ENCODE assay signal across 16 cellular contexts in the genomic region with DNA sequence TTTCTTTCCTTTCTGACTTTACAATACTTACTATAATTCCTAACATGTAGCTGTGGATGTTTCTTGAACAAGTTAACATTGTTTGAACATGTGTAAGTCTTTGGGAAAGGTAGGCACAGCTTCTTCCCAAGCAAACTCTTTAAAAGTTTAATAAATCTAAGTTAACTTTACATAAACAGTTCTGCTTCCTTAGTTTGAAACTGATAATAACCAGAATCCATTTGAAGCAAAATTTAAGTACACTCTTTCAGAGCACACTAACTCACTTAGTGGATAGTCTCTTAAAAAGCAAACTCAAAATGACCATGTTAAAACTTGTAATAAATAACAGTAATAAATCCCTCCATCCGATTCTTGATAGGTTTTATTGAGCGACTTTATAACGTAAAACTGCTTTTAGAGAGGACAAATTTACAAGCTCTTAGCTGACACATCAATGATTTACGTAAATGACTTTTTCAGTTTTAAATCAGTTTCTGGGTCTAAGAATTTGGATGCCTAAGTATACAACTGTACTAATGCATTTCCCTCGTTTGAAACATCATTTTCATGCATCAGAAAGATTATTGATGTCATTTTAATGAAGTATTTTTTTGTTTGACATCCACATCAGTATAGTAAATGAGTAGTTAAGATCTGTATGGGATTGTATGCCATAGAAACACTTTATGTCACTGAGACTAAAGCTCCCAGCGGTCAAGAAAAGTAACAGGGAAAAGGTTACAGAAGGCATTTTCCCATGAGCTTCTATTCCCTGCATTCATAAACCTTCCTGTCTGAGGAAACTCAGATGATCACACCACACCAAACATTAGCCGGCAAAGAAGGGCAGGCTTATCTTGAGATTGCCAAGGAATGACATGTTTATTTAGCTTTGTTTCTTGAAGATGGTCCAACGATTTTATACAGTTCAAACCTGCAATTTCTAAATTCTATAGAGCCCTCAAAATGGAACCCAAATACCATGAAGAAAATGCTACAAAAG.
DNase-seq lines count a peak whose midpoint lies in the region; ATAC-seq and TF ChIP-seq lines count a peak whose summit lies in the region.
"Had no signal": no experiment of that assay in that cellular context is flagged by ENCODE, and none has a peak within 500 bp of the region (broad histone marks: within the 10 kb centered on the region; RNA-seq: fewer than 3 reads in every experiment).

No MANE protein-coding gene starts in this region.

- H3K4me1 Mint-ChIP-seq in MCF 10A (ENCODE audit: insufficient read depth, unreplicated experiment) (no peaks in the 10 kb centered on the region), CD14-positive monocyte (no peaks in the 10 kb centered on the region)
- no peaks in the 10 kb centered on the region for H3K4me1 Mint-ChIP-seq in activated CD8-positive, alpha-beta memory T cell treated with anti-CD3 and anti-CD28 coated beads, Interleukin-2, amount 10 ng/mL, durations not matched to agents 7 days and 5 days

- no peaks in the 10 kb centered on the region for H3K36me3 Mint-ChIP-seq in MCF 10A (ENCODE audit: insufficient read depth, unreplicated experiment)
- H3K36me3 Mint-ChIP-seq in CD14-positive monocyte: no peaks in the 10 kb centered on the region
- no peaks in the 10 kb centered on the region for H3K36me3 Mint-ChIP-seq in activated CD8-positive, alpha-beta memory T cell treated with anti-CD3 and anti-CD28 coated beads, Interleukin-2, amount 10 ng/mL, durations not matched to agents 7 days and 5 days

- H3K9me3 Mint-ChIP-seq in MCF 10A (ENCODE audit: unreplicated experiment) (no peaks in the 10 kb centered on the region), CD14-positive monocyte (peaks cover 0 to 7% (median 0%) of the 10 kb centered on the region in 7 donors)
- no peaks in the 10 kb centered on the region for H3K9me3 Mint-ChIP-seq in activated CD8-positive, alpha-beta memory T cell treated with anti-CD3 and anti-CD28 coated beads, Interleukin-2, amount 10 ng/mL, durations not matched to agents 7 days and 5 days (ENCODE audit: low read depth)

- no peaks in the 10 kb centered on the region for H3K79me2 ChIP-seq in mammary epithelial cell (ENCODE audit: insufficient read depth, low read length)

- no peaks in the 10 kb centered on the region for H4K20me1 ChIP-seq in mammary epithelial cell (ENCODE audit: insufficient read depth, low read length)

- no peak overlapping the region for H3K9ac ChIP-seq in mammary epithelial cell (ENCODE audit: insufficient read depth, low read length)

- TF ChIP-seq CTCF in mammary epithelial cell (conservative IDR thresholded peaks at IDR 0.05 in 1 of 2, IDR thresholded peaks at IDR 0.05 in 1 of 2; ENCODE audit: extremely low read depth in 1 of 2, insufficient read depth in 1 of 2, low read depth in 1 of 2, low read length in 2 of 2) (no peak), MCF 10A (IDR thresholded peaks at IDR 0.05; ENCODE audit: unreplicated experiment) (no peak), uterus (IDR thresholded peaks at IDR 0.05) (no peak), CD14-positive monocyte (IDR thresholded peaks at IDR 0.05) (no peak), testis (IDR thresholded peaks at IDR 0.05) (no peak)

- H3K27ac ChIP-seq in mammary epithelial cell (ENCODE audit: insufficient read depth, low read depth, low read length) (no peak overlapping the region), muscle layer of duodenum (ENCODE audit: low read length) (peak overlapping the region; percentile 72), uterus (peak overlapping the region; percentile 61 to 73), testis (no peak overlapping the region)
- H3K27ac ChIP-seq: 22Rv1, VCaP had no signal

- H3K4me1 ChIP-seq in mammary epithelial cell (ENCODE audit: insufficient read depth, low read length): no peaks in the 10 kb centered on the region
- H3K4me1 ChIP-seq in muscle layer of duodenum (ENCODE audit: control insufficient read depth in 1 of 2, insufficient read depth in 2 of 2, low read length in 2 of 2): peaks cover 0 to 13% of the 10 kb centered on the region in 2 donors
- no peaks in the 10 kb centered on the region for H3K4me1 ChIP-seq in uterus
- no peaks in the 10 kb centered on the region for H3K4me1 ChIP-seq in testis
- H3K4me1 ChIP-seq: breast epithelium had no signal

- H3K4me3 Mint-ChIP-seq in MCF 10A (ENCODE audit: unreplicated experiment) (no peak overlapping the region), CD14-positive monocyte (no peak overlapping the region)
- H3K4me3 Mint-ChIP-seq in activated CD8-positive, alpha-beta memory T cell treated with anti-CD3 and anti-CD28 coated beads, Interleukin-2, amount 10 ng/mL, durations not matched to agents 7 days and 5 days: no peak overlapping the region

- H3K36me3 ChIP-seq in mammary epithelial cell (ENCODE audit: insufficient read depth, low read length): no peaks in the 10 kb centered on the region
- H3K36me3 ChIP-seq in muscle layer of duodenum (ENCODE audit: control insufficient read depth in 1 of 2, insufficient read depth in 2 of 2, low read length in 2 of 2): no peaks in the 10 kb centered on the region
- H3K36me3 ChIP-seq in uterus: no peaks in the 10 kb centered on the region
- no peaks in the 10 kb centered on the region for H3K36me3 ChIP-seq in testis (ENCODE audit: low read depth, missing control alignments)
- H3K36me3 ChIP-seq: breast epithelium had no signal

- BruUV-seq in mammary epithelial cell (replicated peaks; lab: Mats Ljungman, UMichigan) (no TSS peak), MCF 10A (replicated peaks; lab: Mats Ljungman, UMichigan) (no TSS peak)

- POLR2A ChIA-PET in MCF 10A (lab: Yijun Ruan, JAX): interaction anchor here (0.6 to 1.1 kb wide), 3 partner anchors 11 to 101 kb away, joined by 3 to 4 read pairs (median 3); no protein-coding TSS in a partner anchor

- no peak overlapping the region for H3K4me2 ChIP-seq in mammary epithelial cell (ENCODE audit: insufficient read depth, low read depth, low read length)

- H3K9me3 ChIP-seq in mammary epithelial cell (replicated peaks; ENCODE audit: insufficient read depth, low read length) (no peaks in the 10 kb centered on the region), muscle layer of duodenum (ENCODE audit: control insufficient read depth in 1 of 2, low read length in 2 of 2) (no peaks in the 10 kb centered on the region), uterus (no peaks in the 10 kb centered on the region), testis (no peaks in the 10 kb centered on the region)
- H3K9me3 ChIP-seq: breast epithelium had no signal

- WGBS in mammary epithelial cell (ENCODE audit: low coverage, missing lambda C conversion rate): 73% methylated on average over 8 of the region's 8 CpGs
- 71 to 75% methylated on average over 8 of the region's 8 CpGs for WGBS in testis, 2 donors

- H3K4me3 ChIP-seq in mammary epithelial cell (replicated peaks in 1 of 3; ENCODE audit: insufficient read depth in 1 of 3, low read depth in 2 of 3, low read length in 3 of 3): no peak overlapping the region
- H3K4me3 ChIP-seq in muscle layer of duodenum (ENCODE audit: low read depth in 1 of 2, low read length in 2 of 2): peak overlapping the region; percentile 7 to 9
- no peak overlapping the region for H3K4me3 ChIP-seq in uterus
- H3K4me3 ChIP-seq in testis: no peak overlapping the region
- H3K4me3 ChIP-seq: breast epithelium, lung had no signal

- intact Hi-C loops in mammary epithelial cell (cut with micrococcal nuclease) (no loop called here), MCF 10A (cut with micrococcal nuclease) (no loop called here), uterus (cut with DNase I; ENCODE audit: low total_unique reads) (no loop called here), CD14-positive monocyte (cut with micrococcal nuclease) (no loop called here), testis (cut with DNase I; ENCODE audit: low total_unique reads) (no loop called here)

- TF ChIP-seq POLR2A in uterus (IDR thresholded peaks at IDR 0.05) (no peak), testis (IDR thresholded peaks at IDR 0.05) (no peak)

- peak overlapping the region; percentile 54 for H2AFZ ChIP-seq in mammary epithelial cell (ENCODE audit: low read depth, low read length)

- DNase-seq in mammary epithelial cell (no peak), MCF 10A (ENCODE audit: unreplicated experiment) (no peak), fibroblast of peridontal ligament (ENCODE audit: extremely low read depth) (peak; percentile 41), uterus (no peak), CD14-positive monocyte (ENCODE audit: low spot score) (no peak), testis (no peak)
- DNase-seq in activated CD8-positive, alpha-beta memory T cell treated with anti-CD3 and anti-CD28 coated beads, Interleukin-2, amount 10 ng/mL, durations not matched to agents 7 days and 5 days: no peak
- DNase-seq: NCI-H1048; NCI-H345; occipital lobe; stimulated activated CD4-positive, alpha-beta T cell treated with anti-CD3 and anti-CD28 coated beads, Interleukin-1b, Interleukin-23, amount 100 ng/mL, for 48 hours had no signal

- H3K27me3 Mint-ChIP-seq in MCF 10A (ENCODE audit: insufficient read depth, unreplicated experiment) (no peaks in the 10 kb centered on the region), CD14-positive monocyte (ENCODE audit: low read depth in 3 of 3) (peaks cover 0 to 2% (median 0%) of the 10 kb centered on the region in 3 donors)
- H3K27me3 Mint-ChIP-seq in activated CD8-positive, alpha-beta memory T cell treated with anti-CD3 and anti-CD28 coated beads, Interleukin-2, amount 10 ng/mL, durations not matched to agents 7 days and 5 days: no peaks in the 10 kb centered on the region

- H3K27ac Mint-ChIP-seq in MCF 10A (ENCODE audit: low read depth, unreplicated experiment): no peak overlapping the region
- H3K27ac Mint-ChIP-seq in CD14-positive monocyte: no peak overlapping the region
- no peak overlapping the region for H3K27ac Mint-ChIP-seq in activated CD8-positive, alpha-beta memory T cell treated with anti-CD3 and anti-CD28 coated beads, Interleukin-2, amount 10 ng/mL, durations not matched to agents 7 days and 5 days

- ATAC-seq in activated CD8-positive, alpha-beta memory T cell treated with anti-CD3 and anti-CD28 coated beads, Interleukin-2, amount 10 ng/mL, durations not matched to agents 7 days and 5 days: no peak

- in situ Hi-C loops in mammary epithelial cell (cut with MboI; ENCODE audit: low sequenced_read_pairs in 2 of 2): no loop called here

- H3K27me3 ChIP-seq in mammary epithelial cell (ENCODE audit: insufficient read depth, low read length): no peaks in the 10 kb centered on the region
- H3K27me3 ChIP-seq in muscle layer of duodenum (ENCODE audit: low read depth, low read length): no peaks in the 10 kb centered on the region
- no peaks in the 10 kb centered on the region for H3K27me3 ChIP-seq in uterus
- no peaks in the 10 kb centered on the region for H3K27me3 ChIP-seq in testis
- H3K27me3 ChIP-seq: breast epithelium had no signal

- CTCF ChIA-PET in mammary epithelial cell (lab: Charles Lee; ENCODE audit: low non-redundant PET) (no interaction called here), MCF 10A (lab: Yijun Ruan, JAX) (interaction anchor here (0.6 kb wide), 1 partner anchor 10 kb away, joined by 3 read pairs; no protein-coding TSS in a partner anchor)
- CTCF ChIA-PET in activated CD8-positive, alpha-beta memory T cell treated with anti-CD3 and anti-CD28 coated beads, Interleukin-2, amount 10 ng/mL, durations not matched to agents 7 days and 5 days (lab: Charles Lee): no interaction called here

- dilution Hi-C loops in mammary epithelial cell (cut with HindIII; ENCODE audit: low sequenced_read_pairs): no loop called here

Comparison
In these comparisons a context has a peak if more than half of its experiments do, and no peak if none do; other contexts are left out.
1. H3K27ac ChIP-seq: peak in muscle layer of duodenum (single experiment) and uterus (2 of 2); none in mammary epithelial cell (single experiment) and testis (0 of 2).
2. H3K4me3 ChIP-seq: peak in muscle layer of duodenum (2 of 2); none in mammary epithelial cell (0 of 3), uterus (0 of 2) and testis (0 of 2).